Comparison of ENCODE assay signal across 1 cellular context in genomic region chr10:132774905-132775863, GRCh38.
TF ChIP-seq lines count a peak whose summit lies in the region.

No MANE protein-coding gene starts in this region.

TF ChIP-seq in HCT116, 20 proteins besides CTCF, POLR2A, EP300 and RAD21 (continued from another document):
- TF ChIP-seq ZBTB33 (IDR thresholded peaks at IDR 0.05; ENCODE audit: extremely low read depth, insufficient replicate concordance, low read length) (no peak), EGR1 (IDR thresholded peaks at IDR 0.05; ENCODE audit: low read depth) (no peak), TCF7L2 (IDR thresholded peaks at IDR 0.05; ENCODE audit: borderline replicate concordance, extremely low read depth, insufficient read depth, insufficient read length) (no peak), YY1 (IDR thresholded peaks at IDR 0.05; ENCODE audit: extremely low read depth, insufficient replicate concordance, low read depth, low read length) (no peak), ATF3 (IDR thresholded peaks at IDR 0.05) (no peak), ZNF274 (IDR thresholded peaks at IDR 0.05; ENCODE audit: low read depth, low read length) (no peak), ZFX (IDR thresholded peaks at IDR 0.05) (no peak), JUND (IDR thresholded peaks at IDR 0.05) (no peak), EZH2 (IDR thresholded peaks at IDR 0.05) (no peak), CEBPB (IDR thresholded peaks at IDR 0.05; ENCODE audit: low read depth) (no peak)
- TF ChIP-seq, protein P1, sequence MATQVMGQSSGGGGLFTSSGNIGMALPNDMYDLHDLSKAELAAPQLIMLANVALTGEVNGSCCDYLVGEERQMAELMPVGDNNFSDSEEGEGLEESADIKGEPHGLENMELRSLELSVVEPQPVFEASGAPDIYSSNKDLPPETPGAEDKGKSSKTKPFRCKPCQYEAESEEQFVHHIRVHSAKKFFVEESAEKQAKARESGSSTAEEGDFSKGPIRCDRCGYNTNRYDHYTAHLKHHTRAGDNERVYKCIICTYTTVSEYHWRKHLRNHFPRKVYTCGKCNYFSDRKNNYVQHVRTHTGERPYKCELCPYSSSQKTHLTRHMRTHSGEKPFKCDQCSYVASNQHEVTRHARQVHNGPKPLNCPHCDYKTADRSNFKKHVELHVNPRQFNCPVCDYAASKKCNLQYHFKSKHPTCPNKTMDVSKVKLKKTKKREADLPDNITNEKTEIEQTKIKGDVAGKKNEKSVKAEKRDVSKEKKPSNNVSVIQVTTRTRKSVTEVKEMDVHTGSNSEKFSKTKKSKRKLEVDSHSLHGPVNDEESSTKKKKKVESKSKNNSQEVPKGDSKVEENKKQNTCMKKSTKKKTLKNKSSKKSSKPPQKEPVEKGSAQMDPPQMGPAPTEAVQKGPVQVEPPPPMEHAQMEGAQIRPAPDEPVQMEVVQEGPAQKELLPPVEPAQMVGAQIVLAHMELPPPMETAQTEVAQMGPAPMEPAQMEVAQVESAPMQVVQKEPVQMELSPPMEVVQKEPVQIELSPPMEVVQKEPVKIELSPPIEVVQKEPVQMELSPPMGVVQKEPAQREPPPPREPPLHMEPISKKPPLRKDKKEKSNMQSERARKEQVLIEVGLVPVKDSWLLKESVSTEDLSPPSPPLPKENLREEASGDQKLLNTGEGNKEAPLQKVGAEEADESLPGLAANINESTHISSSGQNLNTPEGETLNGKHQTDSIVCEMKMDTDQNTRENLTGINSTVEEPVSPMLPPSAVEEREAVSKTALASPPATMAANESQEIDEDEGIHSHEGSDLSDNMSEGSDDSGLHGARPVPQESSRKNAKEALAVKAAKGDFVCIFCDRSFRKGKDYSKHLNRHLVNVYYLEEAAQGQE (IDR thresholded peaks at IDR 0.05; ENCODE audit: low read depth) = no peak
- TF ChIP-seq, protein P2, sequence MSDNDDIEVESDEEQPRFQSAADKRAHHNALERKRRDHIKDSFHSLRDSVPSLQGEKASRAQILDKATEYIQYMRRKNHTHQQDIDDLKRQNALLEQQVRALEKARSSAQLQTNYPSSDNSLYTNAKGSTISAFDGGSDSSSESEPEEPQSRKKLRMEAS (IDR thresholded peaks at IDR 0.05) = no peak
TF ChIP-seq in HCT116: peak in this region for 0.
